ENCODE assay signal across 8 cellular contexts in genomic region chr7:87152897-87153641, GRCh38. TPM values are rescaled to one million over a fixed set of nuclear protein-coding genes. Genes with fewer than 3 reads are reported as not detected.
DNase-seq lines count a peak whose midpoint lies in the region; ATAC-seq and TF ChIP-seq lines count a peak whose summit lies in the region.

No MANE protein-coding gene starts in this region.

- H3K36me3 ChIP-seq in psoas muscle (ENCODE audit: insufficient read depth in 1 of 2, low read depth in 1 of 2): no peaks in the 10 kb centered on the region

- DNase-seq in AG04449 (ENCODE audit: low read depth, low spot score) (no peak), RKO (ENCODE audit: low spot score) (peak; percentile 68), amniotic epithelial cell (ENCODE audit: low read depth) (peak; percentile 45), right cardiac atrium (peak; percentile 32 to 68 (median 55)), psoas muscle (peak; percentile 22 to 53), NCI-H446 treated with DMSO at 0.1 percent for 48 hours (lab: John Stamatoyannopoulos, UW) (no peak)

- no peaks in the 10 kb centered on the region for H3K27me3 ChIP-seq in right cardiac atrium (ENCODE audit: control insufficient read depth, insufficient read depth)
- H3K27me3 ChIP-seq in psoas muscle (ENCODE audit: insufficient read depth in 3 of 3, low read length in 2 of 3): no peaks in the 10 kb centered on the region

- POLR2A ChIA-PET in AG04449 (lab: Yijun Ruan, JAX): interaction anchor here (0.5 to 1.8 kb wide), 10 partner anchors 12 to 261 kb away, joined by 3 to 21 read pairs (median 3); partner anchors contain the start of gene TMEM243

- H3K4me3 ChIP-seq in AG04449 (ENCODE audit: low read depth, low read length) (peak overlapping the region; percentile 80), right cardiac atrium (ENCODE audit: low read length) (peak overlapping the region; percentile 88), psoas muscle (peak overlapping the region; percentile 78)

- ATAC-seq in GM18870 (IDR thresholded peaks at IDR 0.05; ENCODE audit: unreplicated experiment) (peak; percentile 8), HG03135 (IDR thresholded peaks at IDR 0.05; ENCODE audit: unreplicated experiment) (peak; percentile 14), right cardiac atrium (peak; percentile 7 to 24), psoas muscle (peak in 3 of 4 donors; percentile 4 to 31 (median 15))

- peak overlapping the region; percentile 96 for H3K27ac ChIP-seq in right cardiac atrium (ENCODE audit: low read length)
- H3K27ac ChIP-seq in psoas muscle: peak overlapping the region; percentile 96

- intact Hi-C loops in right cardiac atrium (cut with DNase I): no loop called here
- intact Hi-C loops in psoas muscle (cut with DNase I): loop anchor here in 1 of 2 donors (5.0 kb wide), 1 partner anchor 96 kb away; the partner anchor contains the start of gene ELAPOR2

- H3K9me3 ChIP-seq in right cardiac atrium (ENCODE audit: control insufficient read depth, low read length) (no peaks in the 10 kb centered on the region), psoas muscle (no peaks in the 10 kb centered on the region)

- under 1% methylated on average over 25 of the region's 25 CpGs for WGBS in right cardiac atrium
- whole genome bisulfite sequencing in psoas muscle, 3 donors: 1% methylated on average over 25 of the region's 25 CpGs

- H3K4me1 ChIP-seq in right cardiac atrium (ENCODE audit: control insufficient read depth, insufficient read depth, low read length): no peaks in the 10 kb centered on the region
- H3K4me1 ChIP-seq in psoas muscle: peaks cover 53% of the 10 kb centered on the region

- CTCF ChIA-PET in AG04449 (lab: Yijun Ruan, JAX): interaction anchor here (0.9 to 10.1 kb wide), 5 partner anchors 12 to 237 kb away, joined by 3 to 87 read pairs (median 3); no protein-coding TSS in a partner anchor

- TF ChIP-seq CTCF in AG04449 (IDR thresholded peaks at IDR 0.05; ENCODE audit: insufficient read depth, low read length, missing control alignments) (no peak), psoas muscle (IDR thresholded peaks at IDR 0.05) (no peak)

RNA-seq across cellular contexts. Expression of gene DMTF1, which starts 0.8 kb away (rescaled TPM):
- total RNA-seq in right cardiac atrium: 10 to 100 TPM; 33.5 to 36.5 (median 36.0) TPM
- polyA plus RNA-seq in right cardiac atrium: 23.7 TPM
- 10 to 100 TPM; 12.5 to 25.3 (median 20.5) TPM for total RNA-seq in psoas muscle
- 10 to 100 TPM in 2 of 3 donors, 1 to 10 TPM in 1; 8.3 to 16.8 (median 16.3) TPM for polyA plus RNA-seq in psoas muscle

Comparison
In these comparisons a context has a peak if more than half of its experiments do, and no peak if none do; other contexts are left out.
1. DNase-seq: peak in RKO (single experiment), amniotic epithelial cell (single experiment), right cardiac atrium (3 of 3) and psoas muscle (2 of 2); none in AG04449 (single experiment) and NCI-H446 treated with DMSO at 0.1 percent for 48 hours (single experiment).
2. Peak in every context shown above with its lines, with median percentiles within 50 percentile points of each other: H3K4me3 ChIP-seq and ATAC-seq.